In genomic region chr13:50617134-50617721, GRCh38 we compare ENCODE assay signal across 13 cellular contexts.
A peak's percentile ranks its signal among the peaks of the same experiment; 100 is the strongest.
DNase-seq lines count a peak whose midpoint lies in the region; ATAC-seq and TF ChIP-seq lines count a peak whose summit lies in the region.
"Had no signal": no experiment of that assay in that cellular context is flagged by ENCODE, and none has a peak within 500 bp of the region (broad histone marks: within the 10 kb centered on the region; RNA-seq: fewer than 3 reads in every experiment).

No MANE protein-coding gene starts in this region.

- H3K27me3 ChIP-seq in DND-41 (ENCODE audit: insufficient read depth, low read length, poor library complexity), result no peaks in the 10 kb centered on the region
- no peaks in the 10 kb centered on the region for H3K27me3 ChIP-seq in MG63
- H3K27me3 ChIP-seq in mammary epithelial cell (ENCODE audit: insufficient read depth, low read length), result no peaks in the 10 kb centered on the region
- H3K27me3 ChIP-seq in effector memory CD4-positive, alpha-beta T cell (replicated peaks; ENCODE audit: control insufficient read depth, insufficient read depth, low read length, poor library complexity, severe bottlenecking), result no peaks in the 10 kb centered on the region
- H3K27me3 ChIP-seq: hepatocyte, testis had no signal

- no peak overlapping the region for H3K4me3 Mint-ChIP-seq in mesothelial cell of epicardium
- H3K4me3 Mint-ChIP-seq: activated CD4-positive, alpha-beta memory T cell treated with anti-CD3 and anti-CD28 coated beads, Interleukin-2, amount 10 ng/mL, durations not matched to agents 7 days and 5 days; natural killer cell had no signal

- peak overlapping the region; percentile 42; the same call in 1 of the 2 replicates for H2AFZ ChIP-seq in DND-41 (ENCODE audit: low read depth, low read length)
- H2AFZ ChIP-seq in mammary epithelial cell (ENCODE audit: low read depth, low read length), result peak overlapping the region; percentile 61
- H2AFZ ChIP-seq: hepatocyte had no signal

- H3K4me2 ChIP-seq in DND-41 (ENCODE audit: insufficient read depth, low read length) (no peak overlapping the region), mammary epithelial cell (ENCODE audit: insufficient read depth, low read depth, low read length) (peak overlapping the region; percentile 28)
- H3K4me2 ChIP-seq: hepatocyte had no signal

- TF ChIP-seq CTCF in DND-41 (IDR thresholded peaks at IDR 0.05; ENCODE audit: borderline replicate concordance, extremely low read depth, low read length, poor library complexity, severe bottlenecking) (no peak), mammary epithelial cell (conservative IDR thresholded peaks at IDR 0.05 in 1 of 2, IDR thresholded peaks at IDR 0.05 in 1 of 2; ENCODE audit: extremely low read depth in 1 of 2, insufficient read depth in 1 of 2, low read depth in 1 of 2, low read length in 2 of 2) (no peak), mesothelial cell of epicardium (IDR thresholded peaks at IDR 0.05; ENCODE audit: unreplicated experiment) (no peak)

- H3K36me3 Mint-ChIP-seq in mesothelial cell of epicardium, result no peaks in the 10 kb centered on the region
- H3K36me3 Mint-ChIP-seq: natural killer cell had no signal

- H3K27ac ChIP-seq in DND-41 (ENCODE audit: low read length) (0 out of 2 replicates have a peak overlapping the region, but pooled peaks have one; percentile 37), mammary epithelial cell (ENCODE audit: insufficient read depth, low read depth, low read length) (peak overlapping the region; percentile 0)
- H3K27ac ChIP-seq in effector memory CD4-positive, alpha-beta T cell (ENCODE audit: insufficient read depth, low read length, poor library complexity, severe bottlenecking), result no peak overlapping the region
- H3K27ac ChIP-seq: hepatocyte, testis had no signal

- dilution Hi-C loops in mammary epithelial cell (cut with HindIII; ENCODE audit: low sequenced_read_pairs), result no loop called here

- peaks cover 33% of the 10 kb centered on the region for H3K4me1 Mint-ChIP-seq in mesothelial cell of epicardium

- H3K79me2 ChIP-seq in DND-41 (ENCODE audit: insufficient read depth, low read length) (no peaks in the 10 kb centered on the region), mammary epithelial cell (ENCODE audit: insufficient read depth, low read length) (no peaks in the 10 kb centered on the region)
- H3K79me2 ChIP-seq: hepatocyte had no signal

- peak overlapping the region; percentile 68 for H3K27ac Mint-ChIP-seq in mesothelial cell of epicardium
- H3K27ac Mint-ChIP-seq: activated CD4-positive, alpha-beta memory T cell treated with anti-CD3 and anti-CD28 coated beads, Interleukin-2, amount 10 ng/mL, durations not matched to agents 7 days and 5 days; natural killer cell had no signal

- no peak for DNase-seq in DND-41
- DNase-seq in MG63, result peak; percentile 68
- peak; percentile 90 for DNase-seq in mammary epithelial cell
- DNase-seq in mesothelial cell of epicardium (ENCODE audit: low spot score in 2 of 2, unreplicated experiment in 2 of 2), result no peak
- no peak for DNase-seq in activated T-cell treated with anti-CD3 and anti-CD28 coated beads, Interleukin-2, amount 50 U/mL, for 1 hour
- no peak for DNase-seq in DMS53 (lab: John Stamatoyannopoulos, UW)
- no peak for DNase-seq in effector memory CD4-positive, alpha-beta T cell
- DNase-seq: activated CD4-positive, alpha-beta memory T cell treated with anti-CD3 and anti-CD28 coated beads, Interleukin-2, amount 10 ng/mL, durations not matched to agents 7 days and 5 days; H7; natural killer cell; testis had no signal

- in situ Hi-C loops in mammary epithelial cell (cut with MboI; ENCODE audit: low sequenced_read_pairs in 2 of 2), result no loop called here

- 80% methylated on average over 3 of the region's 3 CpGs for WGBS in mammary epithelial cell (ENCODE audit: low coverage, missing lambda C conversion rate)

- H4K20me1 ChIP-seq in DND-41 (ENCODE audit: insufficient read depth, low read length), result no peaks in the 10 kb centered on the region
- H4K20me1 ChIP-seq in mammary epithelial cell (ENCODE audit: insufficient read depth, low read length), result no peaks in the 10 kb centered on the region

- H3K27me3 Mint-ChIP-seq in mesothelial cell of epicardium (ENCODE audit: low read depth), result no peaks in the 10 kb centered on the region
- H3K27me3 Mint-ChIP-seq: activated CD4-positive, alpha-beta memory T cell treated with anti-CD3 and anti-CD28 coated beads, Interleukin-2, amount 10 ng/mL, durations not matched to agents 7 days and 5 days had no signal

- 0 out of 3 replicates have a peak, but pooled peaks have one; percentile 42 for ATAC-seq in DND-41 (ENCODE audit: insufficient read depth, low read depth)
- no peak for ATAC-seq in GM21528 (IDR thresholded peaks at IDR 0.05; ENCODE audit: low FRiP score, unreplicated experiment)
- ATAC-seq: natural killer cell had no signal

- no peaks in the 10 kb centered on the region for H3K36me3 ChIP-seq in DND-41 (ENCODE audit: insufficient read depth, low read length)
- no peaks in the 10 kb centered on the region for H3K36me3 ChIP-seq in MG63
- no peaks in the 10 kb centered on the region for H3K36me3 ChIP-seq in mammary epithelial cell (ENCODE audit: insufficient read depth, low read length)
- H3K36me3 ChIP-seq in effector memory CD4-positive, alpha-beta T cell (ENCODE audit: control insufficient read depth, insufficient read depth, low read length), result no peaks in the 10 kb centered on the region

- H3K4me1 ChIP-seq in DND-41 (ENCODE audit: insufficient read depth, low read length) (peaks cover 12% of the 10 kb centered on the region), mammary epithelial cell (ENCODE audit: insufficient read depth, low read length) (peaks cover 9% of the 10 kb centered on the region)
- H3K4me1 ChIP-seq in effector memory CD4-positive, alpha-beta T cell (ENCODE audit: control insufficient read depth, insufficient read depth, low read length, poor library complexity, severe bottlenecking), result no peaks in the 10 kb centered on the region
- H3K4me1 ChIP-seq: testis had no signal

- CTCF ChIA-PET in mammary epithelial cell (lab: Charles Lee; ENCODE audit: low non-redundant PET), result interaction anchor here (1.0 kb wide), 1 partner anchor 35 kb away, joined by 3 read pairs; no protein-coding TSS in a partner anchor

- intact Hi-C loops in mammary epithelial cell (cut with micrococcal nuclease), result no loop called here

- no TSS peak for BruUV-seq in mammary epithelial cell (replicated peaks; lab: Mats Ljungman, UMichigan)

- H3K9me3 Mint-ChIP-seq in mesothelial cell of epicardium, result peaks cover 3% of the 10 kb centered on the region
- H3K9me3 Mint-ChIP-seq: activated CD4-positive, alpha-beta memory T cell treated with anti-CD3 and anti-CD28 coated beads, Interleukin-2, amount 10 ng/mL, durations not matched to agents 7 days and 5 days; natural killer cell had no signal

- H3K4me3 ChIP-seq in DND-41 (ENCODE audit: low read depth in 1 of 2, low read length in 2 of 2) (no peak overlapping the region), MG63 (no peak overlapping the region), mammary epithelial cell (replicated peaks in 1 of 3; ENCODE audit: insufficient read depth in 1 of 3, low read depth in 2 of 3, low read length in 3 of 3) (no peak overlapping the region)
- H3K4me3 ChIP-seq in effector memory CD4-positive, alpha-beta T cell (ENCODE audit: insufficient read depth, low read depth, low read length, poor library complexity, severe bottlenecking), result no peak overlapping the region
- H3K4me3 ChIP-seq: hepatocyte, testis had no signal

- H3K9me3 ChIP-seq in DND-41 (ENCODE audit: insufficient read depth, low read length, severe bottlenecking), result no peaks in the 10 kb centered on the region
- no peaks in the 10 kb centered on the region for H3K9me3 ChIP-seq in MG63
- no peaks in the 10 kb centered on the region for H3K9me3 ChIP-seq in mammary epithelial cell (replicated peaks; ENCODE audit: insufficient read depth, low read length)
- no peaks in the 10 kb centered on the region for H3K9me3 ChIP-seq in effector memory CD4-positive, alpha-beta T cell (ENCODE audit: control insufficient read depth, low read length)
- H3K9me3 ChIP-seq: testis had no signal

- H3K9ac ChIP-seq in DND-41 (ENCODE audit: low read depth, low read length) (no peak overlapping the region), mammary epithelial cell (ENCODE audit: insufficient read depth, low read length) (no peak overlapping the region)

Comparison
In these comparisons a context has a peak if more than half of its experiments do, and no peak if none do; other contexts are left out.
1. DNase-seq: peak in MG63 (single experiment) and mammary epithelial cell (single experiment); none in DND-41 (single experiment), mesothelial cell of epicardium (0 of 2), activated T-cell treated with anti-CD3 and anti-CD28 coated beads, Interleukin-2, amount 50 U/mL, for 1 hour (single experiment), DMS53 (single experiment) and effector memory CD4-positive, alpha-beta T cell (0 of 3).